ENCODE assay signal across 1 cellular context in the genomic region with DNA sequence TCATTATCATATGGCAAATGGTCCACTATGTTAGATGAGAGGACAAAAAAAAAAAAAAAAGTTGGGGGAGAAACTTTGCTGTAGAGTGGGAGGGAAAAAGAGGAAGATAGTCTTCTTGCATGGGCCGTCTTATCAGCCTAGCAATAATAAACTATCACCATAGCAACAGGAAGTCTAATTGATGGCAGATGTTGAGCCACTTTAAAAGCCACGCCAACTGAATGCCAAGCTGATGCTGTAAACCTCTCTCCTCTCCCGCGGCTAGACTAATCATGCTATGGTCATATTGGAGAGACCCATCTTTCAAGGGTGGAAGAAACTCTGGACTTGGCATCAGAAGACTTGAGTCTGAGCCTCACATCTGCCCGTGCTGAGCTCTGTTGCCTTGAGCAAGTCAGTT.
TF ChIP-seq lines count a peak whose summit lies in the region.

No MANE protein-coding gene starts in this region.

TF ChIP-seq in HEK293, 187 proteins besides CTCF, POLR2A, EP300 and RAD21 (continued from another document):
- TF ChIP-seq ZNF449 (tag by site-specific recombination; IDR thresholded peaks at IDR 0.05), result no peak
- no peak for TF ChIP-seq ZSCAN23 (tag by site-specific recombination; IDR thresholded peaks at IDR 0.05)
- TF ChIP-seq FEZF1 (tag by site-specific recombination; IDR thresholded peaks at IDR 0.05), result peak; percentile 24; the same call in 1 of the 2 replicates
- no peak for TF ChIP-seq YY2 (tag by site-specific recombination; IDR thresholded peaks at IDR 0.05)
- no peak for TF ChIP-seq ZNF670 (tag by site-specific recombination; IDR thresholded peaks at IDR 0.05; ENCODE audit: low read depth)
- TF ChIP-seq REPIN1 (tag by site-specific recombination; IDR thresholded peaks at IDR 0.05; ENCODE audit: low read depth), result no peak
- TF ChIP-seq SETDB1 (IDR thresholded peaks at IDR 0.05; ENCODE audit: insufficient read length, low read length), result no peak
- TF ChIP-seq ZNF394 (tag by site-specific recombination; IDR thresholded peaks at IDR 0.05; ENCODE audit: borderline replicate concordance), result no peak
- peak; percentile 57; the same call in 1 of the 2 replicates for TF ChIP-seq EGR2 (tag by site-specific recombination; IDR thresholded peaks at IDR 0.05; ENCODE audit: low read depth)
- no peak for TF ChIP-seq ZNF837 (tag by site-specific recombination; IDR thresholded peaks at IDR 0.05)
- no peak for TF ChIP-seq ZNF658 (tag by site-specific recombination; IDR thresholded peaks at IDR 0.05)
- TF ChIP-seq MZF1 (tag by site-specific recombination; IDR thresholded peaks at IDR 0.05; ENCODE audit: borderline replicate concordance), result no peak
- no peak for TF ChIP-seq ZNF530 (tag by site-specific recombination; IDR thresholded peaks at IDR 0.05; ENCODE audit: low read depth)
- peak; percentile 27; the same call in 1 of the 2 replicates for TF ChIP-seq ZEB2 (tag by site-specific recombination; IDR thresholded peaks at IDR 0.05)
- TF ChIP-seq, protein P1, sequence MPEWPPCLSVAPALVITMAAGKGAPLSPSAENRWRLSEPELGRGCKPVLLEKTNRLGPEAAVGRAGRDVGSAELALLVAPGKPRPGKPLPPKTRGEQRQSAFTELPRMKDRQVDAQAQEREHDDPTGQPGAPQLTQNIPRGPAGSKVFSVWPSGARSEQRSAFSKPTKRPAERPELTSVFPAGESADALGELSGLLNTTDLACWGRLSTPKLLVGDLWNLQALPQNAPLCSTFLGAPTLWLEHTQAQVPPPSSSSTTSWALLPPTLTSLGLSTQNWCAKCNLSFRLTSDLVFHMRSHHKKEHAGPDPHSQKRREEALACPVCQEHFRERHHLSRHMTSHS (tag by site-specific recombination; IDR thresholded peaks at IDR 0.05), result no peak
- TF ChIP-seq TCF7L2 (IDR thresholded peaks at IDR 0.05; ENCODE audit: borderline replicate concordance, low read depth, low read length), result no peak
- no peak for TF ChIP-seq ZNF514 (tag by site-specific recombination; IDR thresholded peaks at IDR 0.05)
- TF ChIP-seq ZBTB8A (tag by site-specific recombination; IDR thresholded peaks at IDR 0.05), result no peak
- TF ChIP-seq ZBTB17 (tag by site-specific recombination; IDR thresholded peaks at IDR 0.05), result peak; percentile 88
- TF ChIP-seq, protein P2, sequence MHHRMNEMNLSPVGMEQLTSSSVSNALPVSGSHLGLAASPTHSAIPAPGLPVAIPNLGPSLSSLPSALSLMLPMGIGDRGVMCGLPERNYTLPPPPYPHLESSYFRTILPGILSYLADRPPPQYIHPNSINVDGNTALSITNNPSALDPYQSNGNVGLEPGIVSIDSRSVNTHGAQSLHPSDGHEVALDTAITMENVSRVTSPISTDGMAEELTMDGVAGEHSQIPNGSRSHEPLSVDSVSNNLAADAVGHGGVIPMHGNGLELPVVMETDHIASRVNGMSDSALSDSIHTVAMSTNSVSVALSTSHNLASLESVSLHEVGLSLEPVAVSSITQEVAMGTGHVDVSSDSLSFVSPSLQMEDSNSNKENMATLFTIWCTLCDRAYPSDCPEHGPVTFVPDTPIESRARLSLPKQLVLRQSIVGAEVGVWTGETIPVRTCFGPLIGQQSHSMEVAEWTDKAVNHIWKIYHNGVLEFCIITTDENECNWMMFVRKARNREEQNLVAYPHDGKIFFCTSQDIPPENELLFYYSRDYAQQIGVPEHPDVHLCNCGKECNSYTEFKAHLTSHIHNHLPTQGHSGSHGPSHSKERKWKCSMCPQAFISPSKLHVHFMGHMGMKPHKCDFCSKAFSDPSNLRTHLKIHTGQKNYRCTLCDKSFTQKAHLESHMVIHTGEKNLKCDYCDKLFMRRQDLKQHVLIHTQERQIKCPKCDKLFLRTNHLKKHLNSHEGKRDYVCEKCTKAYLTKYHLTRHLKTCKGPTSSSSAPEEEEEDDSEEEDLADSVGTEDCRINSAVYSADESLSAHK (tag by site-specific recombination; IDR thresholded peaks at IDR 0.05), result no peak
- no peak for TF ChIP-seq ZNF677 (tag by site-specific recombination; IDR thresholded peaks at IDR 0.05)
- no peak for TF ChIP-seq ZNF830 (tag by site-specific recombination; IDR thresholded peaks at IDR 0.05; ENCODE audit: low read depth)
- TF ChIP-seq ZFHX2 (tag by site-specific recombination; conservative IDR thresholded peaks at IDR 0.05), result peak; percentile 52
- TF ChIP-seq ZXDB (tag by site-specific recombination; IDR thresholded peaks at IDR 0.05), result peak; percentile 69
- TF ChIP-seq, protein P3, sequence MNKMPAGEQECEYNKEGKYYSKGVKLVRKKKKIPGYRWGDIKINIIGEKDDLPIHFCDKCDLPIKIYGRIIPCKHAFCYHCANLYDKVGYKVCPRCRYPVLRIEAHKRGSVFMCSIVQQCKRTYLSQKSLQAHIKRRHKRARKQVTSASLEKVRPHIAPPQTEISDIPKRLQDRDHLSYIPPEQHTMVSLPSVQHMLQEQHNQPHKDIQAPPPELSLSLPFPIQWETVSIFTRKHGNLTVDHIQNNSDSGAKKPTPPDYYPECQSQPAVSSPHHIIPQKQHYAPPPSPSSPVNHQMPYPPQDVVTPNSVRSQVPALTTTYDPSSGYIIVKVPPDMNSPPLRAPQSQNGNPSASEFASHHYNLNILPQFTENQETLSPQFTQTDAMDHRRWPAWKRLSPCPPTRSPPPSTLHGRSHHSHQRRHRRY (tag by site-specific recombination; IDR thresholded peaks at IDR 0.05), result no peak
- TF ChIP-seq, protein P4, sequence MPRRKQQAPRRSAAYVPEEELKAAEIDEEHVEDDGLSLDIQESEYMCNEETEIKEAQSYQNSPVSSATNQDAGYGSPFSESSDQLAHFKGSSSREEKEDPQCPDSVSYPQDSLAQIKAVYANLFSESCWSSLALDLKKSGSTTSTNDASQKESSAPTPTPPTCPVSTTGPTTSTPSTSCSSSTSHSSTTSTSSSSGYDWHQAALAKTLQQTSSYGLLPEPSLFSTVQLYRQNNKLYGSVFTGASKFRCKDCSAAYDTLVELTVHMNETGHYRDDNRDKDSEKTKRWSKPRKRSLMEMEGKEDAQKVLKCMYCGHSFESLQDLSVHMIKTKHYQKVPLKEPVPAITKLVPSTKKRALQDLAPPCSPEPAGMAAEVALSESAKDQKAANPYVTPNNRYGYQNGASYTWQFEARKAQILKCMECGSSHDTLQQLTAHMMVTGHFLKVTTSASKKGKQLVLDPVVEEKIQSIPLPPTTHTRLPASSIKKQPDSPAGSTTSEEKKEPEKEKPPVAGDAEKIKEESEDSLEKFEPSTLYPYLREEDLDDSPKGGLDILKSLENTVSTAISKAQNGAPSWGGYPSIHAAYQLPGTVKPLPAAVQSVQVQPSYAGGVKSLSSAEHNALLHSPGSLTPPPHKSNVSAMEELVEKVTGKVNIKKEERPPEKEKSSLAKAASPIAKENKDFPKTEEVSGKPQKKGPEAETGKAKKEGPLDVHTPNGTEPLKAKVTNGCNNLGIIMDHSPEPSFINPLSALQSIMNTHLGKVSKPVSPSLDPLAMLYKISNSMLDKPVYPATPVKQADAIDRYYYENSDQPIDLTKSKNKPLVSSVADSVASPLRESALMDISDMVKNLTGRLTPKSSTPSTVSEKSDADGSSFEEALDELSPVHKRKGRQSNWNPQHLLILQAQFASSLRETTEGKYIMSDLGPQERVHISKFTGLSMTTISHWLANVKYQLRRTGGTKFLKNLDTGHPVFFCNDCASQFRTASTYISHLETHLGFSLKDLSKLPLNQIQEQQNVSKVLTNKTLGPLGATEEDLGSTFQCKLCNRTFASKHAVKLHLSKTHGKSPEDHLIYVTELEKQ (tag by site-specific recombination; IDR thresholded peaks at IDR 0.05; ENCODE audit: borderline replicate concordance), result no peak
- 0 out of 2 replicates have a peak, but pooled peaks have one; percentile 32 for TF ChIP-seq ZNF513 (tag by site-specific recombination; IDR thresholded peaks at IDR 0.05)
- TF ChIP-seq, protein P5, sequence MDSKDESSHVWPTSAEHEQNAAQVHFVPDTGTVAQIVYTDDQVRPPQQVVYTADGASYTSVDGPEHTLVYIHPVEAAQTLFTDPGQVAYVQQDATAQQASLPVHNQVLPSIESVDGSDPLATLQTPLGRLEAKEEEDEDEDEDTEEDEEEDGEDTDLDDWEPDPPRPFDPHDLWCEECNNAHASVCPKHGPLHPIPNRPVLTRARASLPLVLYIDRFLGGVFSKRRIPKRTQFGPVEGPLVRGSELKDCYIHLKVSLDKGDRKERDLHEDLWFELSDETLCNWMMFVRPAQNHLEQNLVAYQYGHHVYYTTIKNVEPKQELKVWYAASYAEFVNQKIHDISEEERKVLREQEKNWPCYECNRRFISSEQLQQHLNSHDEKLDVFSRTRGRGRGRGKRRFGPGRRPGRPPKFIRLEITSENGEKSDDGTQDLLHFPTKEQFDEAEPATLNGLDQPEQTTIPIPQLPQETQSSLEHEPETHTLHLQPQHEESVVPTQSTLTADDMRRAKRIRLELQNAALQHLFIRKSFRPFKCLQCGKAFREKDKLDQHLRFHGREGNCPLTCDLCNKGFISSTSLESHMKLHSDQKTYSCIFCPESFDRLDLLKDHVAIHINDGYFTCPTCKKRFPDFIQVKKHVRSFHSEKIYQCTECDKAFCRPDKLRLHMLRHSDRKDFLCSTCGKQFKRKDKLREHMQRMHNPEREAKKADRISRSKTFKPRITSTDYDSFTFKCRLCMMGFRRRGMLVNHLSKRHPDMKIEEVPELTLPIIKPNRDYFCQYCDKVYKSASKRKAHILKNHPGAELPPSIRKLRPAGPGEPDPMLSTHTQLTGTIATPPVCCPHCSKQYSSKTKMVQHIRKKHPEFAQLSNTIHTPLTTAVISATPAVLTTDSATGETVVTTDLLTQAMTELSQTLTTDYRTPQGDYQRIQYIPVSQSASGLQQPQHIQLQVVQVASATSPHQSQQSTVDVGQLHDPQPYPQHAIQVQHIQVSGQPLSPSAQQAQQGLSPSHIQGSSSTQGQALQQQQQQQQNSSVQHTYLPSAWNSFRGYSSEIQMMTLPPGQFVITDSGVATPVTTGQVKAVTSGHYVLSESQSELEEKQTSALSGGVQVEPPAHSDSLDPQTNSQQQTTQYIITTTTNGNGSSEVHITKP (tag by site-specific recombination; IDR thresholded peaks at IDR 0.05), result 0 out of 2 replicates have a peak, but pooled peaks have one; percentile 41
- no peak for TF ChIP-seq OVOL3 (tag by site-specific recombination; IDR thresholded peaks at IDR 0.05)
- TF ChIP-seq, protein P6, sequence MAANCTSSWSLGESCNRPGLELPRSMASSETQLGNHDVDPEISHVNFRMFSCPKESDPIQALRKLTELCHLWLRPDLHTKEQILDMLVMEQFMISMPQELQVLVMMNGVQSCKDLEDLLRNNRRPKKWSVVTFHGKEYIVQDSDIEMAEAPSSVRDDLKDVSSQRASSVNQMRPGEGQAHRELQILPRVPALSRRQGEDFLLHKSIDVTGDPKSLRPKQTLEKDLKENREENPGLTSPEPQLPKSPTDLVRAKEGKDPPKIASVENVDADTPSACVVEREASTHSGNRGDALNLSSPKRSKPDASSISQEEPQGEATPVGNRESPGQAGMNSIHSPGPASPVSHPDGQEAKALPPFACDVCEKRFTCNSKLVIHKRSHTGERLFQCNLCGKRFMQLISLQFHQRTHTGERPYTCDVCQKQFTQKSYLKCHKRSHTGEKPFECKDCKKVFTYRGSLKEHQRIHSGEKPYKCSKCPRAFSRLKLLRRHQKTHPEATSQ (tag by site-specific recombination; IDR thresholded peaks at IDR 0.05), result no peak
- no peak for TF ChIP-seq ZSCAN16 (tag by site-specific recombination; IDR thresholded peaks at IDR 0.05)
- TF ChIP-seq GLIS1 (tag by site-specific recombination; IDR thresholded peaks at IDR 0.05), result peak; percentile 39; the same call in 1 of the 2 replicates
